21 cellular contexts compared by ENCODE assay signal in genomic region chr11:34267440-34267839, GRCh38.
DNase-seq lines count a peak whose midpoint lies in the region; ATAC-seq, FAIRE-seq and TF ChIP-seq lines count a peak whose summit lies in the region.
"Had no signal": no experiment of that assay in that cellular context is flagged by ENCODE, and none has a peak within 500 bp of the region (broad histone marks: within the 10 kb centered on the region; RNA-seq: fewer than 3 reads in every experiment).

No MANE protein-coding gene starts in this region.

- 78 to 93% methylated on average over 3 of the region's 3 CpGs for WGBS in endodermal cell (ENCODE audit: insufficient coverage in 1 of 2, insufficient read length in 1 of 2), 2 experiments

- H3K4me1 ChIP-seq in HEK293 (ENCODE audit: control insufficient read depth, insufficient read depth, low read length) (peaks cover 9% of the 10 kb centered on the region), RWPE2 (ENCODE audit: insufficient read depth, poor library complexity, severe bottlenecking) (peaks cover 20% of the 10 kb centered on the region), thoracic aorta (ENCODE audit: control insufficient read depth in 1 of 2, low read depth in 2 of 2) (peaks cover 24 to 47% of the 10 kb centered on the region in 2 donors), endodermal cell (ENCODE audit: control insufficient read depth, insufficient read depth, low read length) (peaks cover 12% of the 10 kb centered on the region)
- H3K4me1 ChIP-seq: BE2C had no signal

- POLR2A ChIA-PET in HEK293 (lab: Yijun Ruan, JAX), result interaction anchor here (0.7 kb wide), 1 partner anchor 272 kb away, joined by 3 read pairs; no protein-coding TSS in a partner anchor

- no peak overlapping the region for H3K4me3 ChIP-seq in HEK293 (ENCODE audit: low read depth, low read length)
- H3K4me3 ChIP-seq in RWPE2 (ENCODE audit: severe bottlenecking), result no peak overlapping the region
- peak overlapping the region; percentile 1 for H3K4me3 ChIP-seq in thoracic aorta
- H3K4me3 ChIP-seq in endodermal cell (ENCODE audit: low read length), result no peak overlapping the region
- H3K4me3 ChIP-seq: GM12878, sigmoid colon had no signal

- H3K36me3 ChIP-seq in HEK293 (ENCODE audit: control insufficient read depth in 2 of 2, insufficient read depth in 1 of 2, low read length in 2 of 2) (no peaks in the 10 kb centered on the region), RWPE2 (ENCODE audit: low read depth) (no peaks in the 10 kb centered on the region), thoracic aorta (no peaks in the 10 kb centered on the region), endodermal cell (ENCODE audit: control insufficient read depth, insufficient read depth, low read length) (no peaks in the 10 kb centered on the region)
- H3K36me3 ChIP-seq: BE2C, sigmoid colon had no signal

- H3K27ac Mint-ChIP-seq in endodermal cell, result no peak overlapping the region
- H3K27ac Mint-ChIP-seq: activated CD4-positive, alpha-beta T cell treated with anti-CD3 and anti-CD28 coated beads, Interleukin-2, amount 10 ng/mL, durations not matched to agents 7 days and 5 days had no signal

- DNase-seq in RWPE2 (ENCODE audit: low spot score), result no peak
- DNase-seq in islet precursor cell, result peak; percentile 13
- DNase-seq in thoracic aorta (ENCODE audit: low spot score), result no peak
- no peak for DNase-seq in endodermal cell
- DNase-seq in H4 (ENCODE audit: low spot score), result no peak
- DNase-seq in D721Med (ENCODE audit: insufficient read length, low spot score), result no peak
- DNase-seq: activated CD4-positive, alpha-beta T cell treated with anti-CD3 and anti-CD28 coated beads, Interleukin-2, amount 10 ng/mL, durations not matched to agents 7 days and 5 days; activated naive CD4-positive, alpha-beta T cell treated with Interleukin-2 at 50 U/mL for 16 hours; activated T-cell treated with anti-CD3 and anti-CD28 coated beads for 4 hours; BE2C; foreskin keratinocyte; GDM1; left cardiac atrium; NCI-H1105 treated with DMSO at 0.1 percent for 48 hours; NCI-H69; sigmoid colon; stimulated activated naive CD8-positive, alpha-beta T cell treated with anti-CD3 and anti-CD28 coated beads, Interleukin-15, amount 100 ng/mL, for 72 hours; SW 1271 had no signal

- no peak overlapping the region for H3K4me3 Mint-ChIP-seq in endodermal cell
- H3K4me3 Mint-ChIP-seq: activated CD4-positive, alpha-beta T cell treated with anti-CD3 and anti-CD28 coated beads, Interleukin-2, amount 10 ng/mL, durations not matched to agents 7 days and 5 days; stimulated activated naive CD8-positive, alpha-beta T cell treated with anti-CD3 and anti-CD28 coated beads, Interleukin-15, amount 100 ng/mL, for 72 hours had no signal

- H3K9me3 ChIP-seq in HEK293 (ENCODE audit: control insufficient read depth, insufficient read depth, low read depth, low read length) (no peaks in the 10 kb centered on the region), RWPE2 (ENCODE audit: severe bottlenecking) (no peaks in the 10 kb centered on the region), thoracic aorta (no peaks in the 10 kb centered on the region), endodermal cell (ENCODE audit: control insufficient read depth, low read length) (no peaks in the 10 kb centered on the region)
- H3K9me3 ChIP-seq: BE2C, sigmoid colon had no signal

- H3K27ac ChIP-seq in HEK293 (ENCODE audit: extremely low read depth, low read depth, low read length) (peak overlapping the region; percentile 42; the same call in 1 of the 2 replicates), RWPE2 (ENCODE audit: poor library complexity, severe bottlenecking) (peak overlapping the region; percentile 29), thoracic aorta (peak overlapping the region; percentile 56 to 58), endodermal cell (ENCODE audit: low read depth, low read length) (no peak overlapping the region)
- H3K27ac ChIP-seq: foreskin keratinocyte had no signal

- no peaks in the 10 kb centered on the region for H3K27me3 ChIP-seq in RWPE2 (ENCODE audit: insufficient read depth, poor library complexity, severe bottlenecking)
- H3K27me3 ChIP-seq in thoracic aorta (replicated peaks; ENCODE audit: insufficient read depth), result no peaks in the 10 kb centered on the region
- no peaks in the 10 kb centered on the region for H3K27me3 ChIP-seq in endodermal cell (ENCODE audit: control insufficient read depth, insufficient read depth, low read length, poor library complexity, severe bottlenecking)
- H3K27me3 ChIP-seq: BE2C, foreskin keratinocyte, sigmoid colon had no signal

- peaks cover 4% of the 10 kb centered on the region for H3K27me3 Mint-ChIP-seq in endodermal cell (ENCODE audit: insufficient read depth)

- TF ChIP-seq CTCF in HEK293 (tag by site-specific recombination; IDR thresholded peaks at IDR 0.05) (no peak), RWPE2 (IDR thresholded peaks at IDR 0.05; ENCODE audit: poor library complexity, severe bottlenecking) (no peak), thoracic aorta (IDR thresholded peaks at IDR 0.05) (no peak), endodermal cell (conservative IDR thresholded peaks at IDR 0.05) (no peak), D721Med (IDR thresholded peaks at IDR 0.05; ENCODE audit: insufficient read depth, missing control alignments) (no peak)

- CTCF ChIA-PET in HEK293 (lab: Yijun Ruan, JAX), result interaction anchor here (0.5 kb wide), 2 partner anchors 48 to 129 kb away, joined by 3 to 4 read pairs; no protein-coding TSS in a partner anchor

- H3K9ac ChIP-seq in endodermal cell (ENCODE audit: extremely low read depth, low read length, poor library complexity, severe bottlenecking), result no peak overlapping the region

- H3K4me1 Mint-ChIP-seq in endodermal cell, result peaks cover 19% of the 10 kb centered on the region

- ATAC-seq in RWPE2 (ENCODE audit: low read depth), result no peak
- ATAC-seq in thoracic aorta (ENCODE audit: insufficient number of reproducible peaks, low FRiP score, low read depth), result no peak
- ATAC-seq: foreskin keratinocyte; GM12878; stimulated activated naive CD8-positive, alpha-beta T cell treated with anti-CD3 and anti-CD28 coated beads, Interleukin-15, amount 100 ng/mL, for 72 hours had no signal

- no peaks in the 10 kb centered on the region for H3K9me3 Mint-ChIP-seq in endodermal cell
- H3K9me3 Mint-ChIP-seq: activated CD4-positive, alpha-beta T cell treated with anti-CD3 and anti-CD28 coated beads, Interleukin-2, amount 10 ng/mL, durations not matched to agents 7 days and 5 days; stimulated activated naive CD8-positive, alpha-beta T cell treated with anti-CD3 and anti-CD28 coated beads, Interleukin-15, amount 100 ng/mL, for 72 hours had no signal

- FAIRE-seq in D721Med (lab: Jason Lieb, UNC), result no peak
- FAIRE-seq: endothelial cell of umbilical vein, GM12878 had no signal

- H3K36me3 Mint-ChIP-seq in endodermal cell (ENCODE audit: low read depth), result no peaks in the 10 kb centered on the region

TF ChIP-seq in HEK293, 187 proteins besides CTCF, POLR2A, EP300 and RAD21 (continues in another document):
- TF ChIP-seq AEBP2 (tag by site-specific recombination; IDR thresholded peaks at IDR 0.05; ENCODE audit: borderline replicate concordance), result no peak
- TF ChIP-seq ZNF133 (tag by site-specific recombination; IDR thresholded peaks at IDR 0.05), result no peak
- no peak for TF ChIP-seq ZBTB17 (tag by site-specific recombination; IDR thresholded peaks at IDR 0.05)
- TF ChIP-seq ZNF366 (tag by site-specific recombination; conservative IDR thresholded peaks at IDR 0.05), result no peak
- TF ChIP-seq ZNF555 (tag by site-specific recombination; conservative IDR thresholded peaks at IDR 0.05), result no peak
- TF ChIP-seq ZNF76 (tag by site-specific recombination; IDR thresholded peaks at IDR 0.05; ENCODE audit: borderline replicate concordance, low read depth), result no peak
- TF ChIP-seq ZNF211 (tag by site-specific recombination; IDR thresholded peaks at IDR 0.05; ENCODE audit: low read depth), result no peak
- TF ChIP-seq ZNF830 (tag by site-specific recombination; IDR thresholded peaks at IDR 0.05; ENCODE audit: low read depth), result no peak
- TF ChIP-seq ZNF354C (tag by site-specific recombination; IDR thresholded peaks at IDR 0.05; ENCODE audit: borderline replicate concordance, low read depth), result no peak
- TF ChIP-seq ZNF580 (tag by site-specific recombination; IDR thresholded peaks at IDR 0.05), result no peak
- TF ChIP-seq ZBTB21 (tag by site-specific recombination; IDR thresholded peaks at IDR 0.05), result no peak
